8 cellular contexts compared by ENCODE assay signal in the genomic region with DNA sequence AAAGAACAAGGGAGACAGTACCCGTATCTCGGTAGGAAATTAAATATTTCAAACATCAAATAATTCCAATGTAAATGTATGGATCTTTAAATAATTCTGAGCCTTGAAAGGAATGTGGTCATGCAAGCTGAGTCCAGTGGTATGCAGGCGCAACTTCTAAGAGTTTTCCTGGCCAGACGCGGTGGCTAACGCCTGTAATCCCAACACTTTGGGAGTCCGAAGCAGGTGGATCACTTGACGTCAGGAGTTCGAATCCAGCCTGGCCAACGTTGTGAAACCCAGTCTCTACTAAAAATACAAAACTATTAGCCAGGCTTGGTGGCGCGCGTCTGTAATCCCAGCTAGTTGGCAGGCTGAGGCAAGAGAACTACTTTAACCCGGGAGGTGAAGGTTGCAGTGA. TPM values are rescaled to one million over a fixed set of nuclear protein-coding genes. Genes with fewer than 3 reads are reported as not detected.
DNase-seq lines count a peak whose midpoint lies in the region; ATAC-seq and TF ChIP-seq lines count a peak whose summit lies in the region.

No MANE protein-coding gene starts in this region.

- TF ChIP-seq CTCF in lower lobe of right lung (IDR thresholded peaks at IDR 0.05) (no peak), tibial artery (IDR thresholded peaks at IDR 0.05) (no peak), body of pancreas (IDR thresholded peaks at IDR 0.05) (no peak), GM10248 (IDR thresholded peaks at IDR 0.05; ENCODE audit: control extremely low read depth, extremely low read depth, low read depth, missing control alignments) (no peak)

- peaks cover 12% of the 10 kb centered on the region for H3K4me1 ChIP-seq in lower lobe of right lung
- peaks cover 0 to 13% (median 8%) of the 10 kb centered on the region in 4 donors for H3K4me1 ChIP-seq in tibial artery
- peaks cover 12% of the 10 kb centered on the region for H3K4me1 ChIP-seq in body of pancreas

- peak overlapping the region; percentile 81 for H3K4me3 ChIP-seq in lower lobe of right lung
- H3K4me3 ChIP-seq in tibial artery = peak overlapping the region; percentile 64 to 67
- H3K4me3 ChIP-seq in body of pancreas = no peak overlapping the region

- ATAC-seq in activated T-cell treated with anti-CD3 and anti-CD28 coated beads, Interleukin-2, amount 50 U/mL, for 72 hours (replicated peaks in 1 of 2) = no peak
- ATAC-seq in lower lobe of right lung = no peak
- no peak for ATAC-seq in body of pancreas

- DNase-seq in activated T-cell treated with anti-CD3 and anti-CD28 coated beads, Interleukin-2, amount 50 U/mL, for 72 hours = no peak
- no peak for DNase-seq in activated T-cell treated with anti-CD3 and anti-CD28 coated beads, Interleukin-2, amount 50 U/mL, for 1 hour
- DNase-seq in lower lobe of right lung (no peak), tibial artery (no peak), body of pancreas (no peak), NCI-H2196 treated with DMSO at 0.1 percent for 48 hours (lab: John Stamatoyannopoulos, UW; ENCODE audit: unreplicated experiment) (no peak), GM10248 (ENCODE audit: extremely low spot score) (no peak)

- H3K9me3 ChIP-seq in lower lobe of right lung = no peaks in the 10 kb centered on the region
- peaks cover 0 to 8% (median 6%) of the 10 kb centered on the region in 3 donors for H3K9me3 ChIP-seq in tibial artery
- H3K9me3 ChIP-seq in body of pancreas = peaks cover 0 to 11% (median 0%) of the 10 kb centered on the region in 3 donors

- H3K36me3 Mint-ChIP-seq in activated T-cell treated with anti-CD3 and anti-CD28 coated beads, Interleukin-2, amount 50 U/mL, for 72 hours (ENCODE audit: insufficient read depth in 2 of 2) = peaks cover 20 to 48% of the 10 kb centered on the region in 2 donors
- H3K36me3 Mint-ChIP-seq in activated naive CD8-positive, alpha-beta T cell = peaks cover 26% of the 10 kb centered on the region

- WGBS in body of pancreas, 2 donors = 43 to 45% methylated on average over 14 of the region's 14 CpGs

- POLR2A ChIA-PET in GM10248 (lab: Yijun Ruan, JAX) = no interaction called here

- H3K27ac Mint-ChIP-seq in activated T-cell treated with anti-CD3 and anti-CD28 coated beads, Interleukin-2, amount 50 U/mL, for 72 hours = no peak overlapping the region
- H3K27ac Mint-ChIP-seq in activated naive CD8-positive, alpha-beta T cell = no peak overlapping the region

- TF ChIP-seq POLR2A in body of pancreas (IDR thresholded peaks at IDR 0.05) = no peak

- intact Hi-C loops in lower lobe of right lung (cut with DNase I) = no loop called here
- intact Hi-C loops in tibial artery (cut with DNase I; ENCODE audit: low total_unique reads) = loop anchor here (10.0 kb wide), 2 partner anchors 52 to 138 kb away; a partner anchor contains a TSS
- intact Hi-C loops in body of pancreas (cut with DNase I) = loop anchor here (10.0 kb wide), 1 partner anchor 138 kb away; a partner anchor contains a TSS

- peaks cover 4 to 13% of the 10 kb centered on the region in 2 donors for H3K9me3 Mint-ChIP-seq in activated T-cell treated with anti-CD3 and anti-CD28 coated beads, Interleukin-2, amount 50 U/mL, for 72 hours
- peaks cover 10% of the 10 kb centered on the region for H3K9me3 Mint-ChIP-seq in activated naive CD8-positive, alpha-beta T cell (ENCODE audit: low read depth)

- peak overlapping the region; percentile 86 to 90 for H3K4me3 Mint-ChIP-seq in activated T-cell treated with anti-CD3 and anti-CD28 coated beads, Interleukin-2, amount 50 U/mL, for 72 hours
- H3K4me3 Mint-ChIP-seq in activated naive CD8-positive, alpha-beta T cell = peak overlapping the region; percentile 93

- H3K36me3 ChIP-seq in lower lobe of right lung = no peaks in the 10 kb centered on the region
- H3K36me3 ChIP-seq in tibial artery = peaks cover under 1 to 9% (median 6%) of the 10 kb centered on the region in 3 donors
- H3K36me3 ChIP-seq in body of pancreas (replicated peaks in 1 of 2; ENCODE audit: insufficient read depth in 1 of 2, low read depth in 2 of 2) = no peaks in the 10 kb centered on the region

- CTCF ChIA-PET in GM10248 (lab: Yijun Ruan, JAX) = no interaction called here

- H3K27me3 ChIP-seq in lower lobe of right lung (ENCODE audit: low read depth) (peaks cover 3% of the 10 kb centered on the region), tibial artery (peaks cover 0 to 3% of the 10 kb centered on the region in 2 donors), body of pancreas (no peaks in the 10 kb centered on the region)

- peaks cover 12% of the 10 kb centered on the region for H3K27me3 Mint-ChIP-seq in activated T-cell treated with anti-CD3 and anti-CD28 coated beads, Interleukin-2, amount 50 U/mL, for 72 hours (ENCODE audit: low read depth)
- peaks cover 10% of the 10 kb centered on the region for H3K27me3 Mint-ChIP-seq in activated naive CD8-positive, alpha-beta T cell

- H3K27ac ChIP-seq in lower lobe of right lung (no peak overlapping the region), tibial artery (peak overlapping the region; percentile 78 to 86), body of pancreas (peak overlapping the region in 1 of 4 donors; percentile 78)

- peaks cover 19% of the 10 kb centered on the region for H3K4me1 Mint-ChIP-seq in activated T-cell treated with anti-CD3 and anti-CD28 coated beads, Interleukin-2, amount 50 U/mL, for 72 hours (ENCODE audit: low read depth)
- H3K4me1 Mint-ChIP-seq in activated naive CD8-positive, alpha-beta T cell (ENCODE audit: low read depth) = peaks cover 16% of the 10 kb centered on the region

RNA-seq across cellular contexts. Expression of a gene that starts 1.1 kb away (rescaled TPM):
- 1 to 10 TPM; 5.4 to 6.0 TPM for total RNA-seq in activated T-cell treated with anti-CD3 and anti-CD28 coated beads, Interleukin-2, amount 50 U/mL, for 72 hours
- total RNA-seq in lower lobe of right lung (8.4 TPM), body of pancreas (1 to 10 TPM; 3.0 to 4.2 TPM)

RNA-seq across cellular contexts. Expression of a gene that starts 33.0 kb away (rescaled TPM):
- 10 to 100 TPM; 20.7 to 27.0 TPM for total RNA-seq in activated T-cell treated with anti-CD3 and anti-CD28 coated beads, Interleukin-2, amount 50 U/mL, for 72 hours
- 12.8 TPM for total RNA-seq in lower lobe of right lung
- 10 to 100 TPM; 12.2 to 14.2 TPM for total RNA-seq in body of pancreas

Comparison
In these comparisons a context has a peak if more than half of its experiments do, and no peak if none do; other contexts are left out.
1. H3K4me3 ChIP-seq: peak in lower lobe of right lung (single experiment) and tibial artery (2 of 2); none in body of pancreas (0 of 2).